Comparison of ENCODE assay signal across 1 cellular context in the genomic region with DNA sequence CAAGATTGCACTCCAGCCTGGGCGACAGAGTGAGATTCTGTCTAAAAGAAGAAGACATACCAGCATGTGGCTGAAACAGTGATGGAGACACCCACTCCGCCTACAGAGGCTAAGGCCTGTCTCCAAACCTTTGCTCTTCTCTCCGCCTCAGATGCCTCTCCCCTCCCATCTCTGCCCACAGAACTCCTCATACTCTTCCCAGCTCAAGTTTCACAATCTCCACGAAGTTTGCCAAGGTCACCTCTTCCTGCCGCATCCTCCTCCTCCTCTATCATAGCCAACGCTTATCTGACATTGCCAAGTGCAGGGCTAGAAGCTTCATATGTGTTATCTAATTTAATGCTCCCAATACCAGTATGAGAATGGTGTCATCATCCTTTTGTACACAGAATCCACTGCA.
TF ChIP-seq lines count a peak whose summit lies in the region.

No MANE protein-coding gene starts in this region.

TF ChIP-seq in HEK293, 187 proteins besides CTCF, POLR2A, EP300 and RAD21 (continued from another document):
- TF ChIP-seq, protein P1, sequence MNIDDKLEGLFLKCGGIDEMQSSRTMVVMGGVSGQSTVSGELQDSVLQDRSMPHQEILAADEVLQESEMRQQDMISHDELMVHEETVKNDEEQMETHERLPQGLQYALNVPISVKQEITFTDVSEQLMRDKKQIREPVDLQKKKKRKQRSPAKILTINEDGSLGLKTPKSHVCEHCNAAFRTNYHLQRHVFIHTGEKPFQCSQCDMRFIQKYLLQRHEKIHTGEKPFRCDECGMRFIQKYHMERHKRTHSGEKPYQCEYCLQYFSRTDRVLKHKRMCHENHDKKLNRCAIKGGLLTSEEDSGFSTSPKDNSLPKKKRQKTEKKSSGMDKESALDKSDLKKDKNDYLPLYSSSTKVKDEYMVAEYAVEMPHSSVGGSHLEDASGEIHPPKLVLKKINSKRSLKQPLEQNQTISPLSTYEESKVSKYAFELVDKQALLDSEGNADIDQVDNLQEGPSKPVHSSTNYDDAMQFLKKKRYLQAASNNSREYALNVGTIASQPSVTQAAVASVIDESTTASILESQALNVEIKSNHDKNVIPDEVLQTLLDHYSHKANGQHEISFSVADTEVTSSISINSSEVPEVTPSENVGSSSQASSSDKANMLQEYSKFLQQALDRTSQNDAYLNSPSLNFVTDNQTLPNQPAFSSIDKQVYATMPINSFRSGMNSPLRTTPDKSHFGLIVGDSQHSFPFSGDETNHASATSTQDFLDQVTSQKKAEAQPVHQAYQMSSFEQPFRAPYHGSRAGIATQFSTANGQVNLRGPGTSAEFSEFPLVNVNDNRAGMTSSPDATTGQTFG (tag by site-specific recombination; IDR thresholded peaks at IDR 0.05; ENCODE audit: borderline replicate concordance) = no peak
- TF ChIP-seq EGR2 (tag by site-specific recombination; IDR thresholded peaks at IDR 0.05; ENCODE audit: low read depth) (peak; percentile 94), ZNF521 (tag by site-specific recombination; IDR thresholded peaks at IDR 0.05) (no peak)
- TF ChIP-seq, protein P2, sequence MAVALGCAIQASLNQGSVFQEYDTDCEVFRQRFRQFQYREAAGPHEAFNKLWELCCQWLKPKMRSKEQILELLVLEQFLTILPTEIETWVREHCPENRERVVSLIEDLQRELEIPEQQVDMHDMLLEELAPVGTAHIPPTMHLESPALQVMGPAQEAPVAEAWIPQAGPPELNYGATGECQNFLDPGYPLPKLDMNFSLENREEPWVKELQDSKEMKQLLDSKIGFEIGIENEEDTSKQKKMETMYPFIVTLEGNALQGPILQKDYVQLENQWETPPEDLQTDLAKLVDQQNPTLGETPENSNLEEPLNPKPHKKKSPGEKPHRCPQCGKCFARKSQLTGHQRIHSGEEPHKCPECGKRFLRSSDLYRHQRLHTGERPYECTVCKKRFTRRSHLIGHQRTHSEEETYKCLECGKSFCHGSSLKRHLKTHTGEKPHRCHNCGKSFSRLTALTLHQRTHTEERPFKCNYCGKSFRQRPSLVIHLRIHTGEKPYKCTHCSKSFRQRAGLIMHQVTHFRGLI (tag by site-specific recombination; IDR thresholded peaks at IDR 0.05) = no peak
